In genomic region chr15:65761210-65761926, GRCh38 we compare ENCODE assay signal across 17 cellular contexts. TPM values are rescaled to one million over a fixed set of nuclear protein-coding genes. Genes with fewer than 3 reads are reported as not detected.
DNase-seq lines count a peak whose midpoint lies in the region; ATAC-seq, FAIRE-seq and TF ChIP-seq lines count a peak whose summit lies in the region.
"Had no signal": no experiment of that assay in that cellular context is flagged by ENCODE, and none has a peak within 500 bp of the region (broad histone marks: within the 10 kb centered on the region; RNA-seq: fewer than 3 reads in every experiment).

No MANE protein-coding gene starts in this region.

- intact Hi-C loops in activated CD8-positive, alpha-beta T cell treated with anti-CD3 and anti-CD28 coated beads for 36 hours (cut with micrococcal nuclease): no loop called here
- intact Hi-C loops in HepG2 (cut with micrococcal nuclease; ENCODE audit: unreplicated experiment): no loop called here

- peaks cover 0 to 27% (median 2%) of the 10 kb centered on the region in 3 donors for H3K36me3 Mint-ChIP-seq in CD8-positive, alpha-beta memory T cell
- H3K36me3 Mint-ChIP-seq in activated CD8-positive, alpha-beta T cell treated with anti-CD3 and anti-CD28 coated beads for 36 hours (ENCODE audit: low read depth): peaks cover 23% of the 10 kb centered on the region
- H3K36me3 Mint-ChIP-seq in naive thymus-derived CD8-positive, alpha-beta T cell: peaks cover 0 to 32% (median 8%) of the 10 kb centered on the region in 3 donors
- H3K36me3 Mint-ChIP-seq in HFFc6 (ENCODE audit: low read depth): no peaks in the 10 kb centered on the region

- no peaks in the 10 kb centered on the region for H3K36me3 ChIP-seq in CD8-positive, alpha-beta memory T cell (ENCODE audit: insufficient read depth, low read length)
- no peaks in the 10 kb centered on the region; a peak in 2 of 5 replicates for H3K36me3 ChIP-seq in HepG2 (replicated peaks in 1 of 2; ENCODE audit: control insufficient read depth in 1 of 2, insufficient read depth in 2 of 2, low read length in 2 of 2)
- H3K36me3 ChIP-seq: adrenal gland, tibial artery had no signal

- no TSS peak for BruUV-seq in HepG2 (replicated peaks; lab: Mats Ljungman, UMichigan)

- no peak for TF ChIP-seq RAD21 in HepG2 (CRISPR knock-in tag; IDR thresholded peaks at IDR 0.05)

- peaks cover 42 to 54% (median 49%) of the 10 kb centered on the region in 3 donors for H3K4me1 Mint-ChIP-seq in CD8-positive, alpha-beta memory T cell
- peaks cover 36% of the 10 kb centered on the region for H3K4me1 Mint-ChIP-seq in activated CD8-positive, alpha-beta T cell treated with anti-CD3 and anti-CD28 coated beads for 36 hours (ENCODE audit: low read depth)
- H3K4me1 Mint-ChIP-seq in naive thymus-derived CD8-positive, alpha-beta T cell: peaks cover 13 to 48% (median 28%) of the 10 kb centered on the region in 4 donors
- peaks cover 6% of the 10 kb centered on the region for H3K4me1 Mint-ChIP-seq in HFFc6 (ENCODE audit: low read depth)

- no peak for ATAC-seq in activated CD8-positive, alpha-beta T cell treated with anti-CD3 and anti-CD28 coated beads for 36 hours
- ATAC-seq in naive thymus-derived CD8-positive, alpha-beta T cell: no peak
- no peak for ATAC-seq in HepG2
- ATAC-seq: HCT116; heart left ventricle; naive thymus-derived CD4-positive, alpha-beta T cell had no signal

- no peaks in the 10 kb centered on the region; the same call in 1 of the 2 replicates for H4K20me1 ChIP-seq in HepG2 (ENCODE audit: insufficient read depth, low read length)

- TF ChIP-seq CTCF in GM13976 (IDR thresholded peaks at IDR 0.05; ENCODE audit: borderline replicate concordance, control extremely low read depth, extremely low read depth, insufficient read depth, missing control alignments): no peak
- no peak for TF ChIP-seq CTCF in activated CD8-positive, alpha-beta T cell treated with anti-CD3 and anti-CD28 coated beads for 36 hours (IDR thresholded peaks at IDR 0.05)
- TF ChIP-seq CTCF in HepG2 (CRISPR knock-in tag; IDR thresholded peaks at IDR 0.05): no peak
- no peak for TF ChIP-seq CTCF in HFFc6 (IDR thresholded peaks at IDR 0.05)

- in situ Hi-C loops in GM13976 (cut with MboI; ENCODE audit: low sequenced_read_pairs, unreplicated experiment) (no loop called here), HepG2 (cut with HindIII; ENCODE audit: extremely low pct_ligation_motif_present, low pct_unique_long_range_greater_than_20kb) (no loop called here)

- no peak overlapping the region for H3K9ac ChIP-seq in HepG2 (ENCODE audit: insufficient read depth, low read depth, low read length)
- H3K9ac ChIP-seq: BLaER1 had no signal

- H3K4me2 ChIP-seq in HepG2 (ENCODE audit: low read depth, low read length): no peak overlapping the region
- H3K4me2 ChIP-seq: BLaER1 had no signal

- peak overlapping the region; percentile 71 to 97 (median 84) for H3K27ac Mint-ChIP-seq in CD8-positive, alpha-beta memory T cell
- peak overlapping the region; percentile 83 for H3K27ac Mint-ChIP-seq in activated CD8-positive, alpha-beta T cell treated with anti-CD3 and anti-CD28 coated beads for 36 hours
- H3K27ac Mint-ChIP-seq in naive thymus-derived CD8-positive, alpha-beta T cell: peak overlapping the region in 6 of 10 donors; percentile 4 to 86 (median 50)
- no peak overlapping the region for H3K27ac Mint-ChIP-seq in HFFc6

- H3K4me3 Mint-ChIP-seq in CD8-positive, alpha-beta memory T cell: peak overlapping the region; percentile 57 to 86 (median 71)
- peak overlapping the region; percentile 43 for H3K4me3 Mint-ChIP-seq in activated CD8-positive, alpha-beta T cell treated with anti-CD3 and anti-CD28 coated beads for 36 hours
- peak overlapping the region in 2 of 10 donors; percentile 64 to 66 for H3K4me3 Mint-ChIP-seq in naive thymus-derived CD8-positive, alpha-beta T cell
- H3K4me3 Mint-ChIP-seq in HFFc6: no peak overlapping the region

- no peaks in the 10 kb centered on the region for H3K27me3 Mint-ChIP-seq in CD8-positive, alpha-beta memory T cell
- H3K27me3 Mint-ChIP-seq in activated CD8-positive, alpha-beta T cell treated with anti-CD3 and anti-CD28 coated beads for 36 hours: no peaks in the 10 kb centered on the region
- H3K27me3 Mint-ChIP-seq in naive thymus-derived CD8-positive, alpha-beta T cell: no peaks in the 10 kb centered on the region
- H3K27me3 Mint-ChIP-seq in HFFc6 (ENCODE audit: insufficient read depth): no peaks in the 10 kb centered on the region
- H3K27me3 Mint-ChIP-seq: naive thymus-derived CD4-positive, alpha-beta T cell had no signal

- H2AFZ ChIP-seq in HepG2 (ENCODE audit: low read length): no peak overlapping the region

- peak overlapping the region; percentile 34 for H3K4me3 ChIP-seq in CD8-positive, alpha-beta memory T cell (ENCODE audit: low read length)
- H3K4me3 ChIP-seq in HepG2 (replicated peaks in 1 of 3; ENCODE audit: insufficient read depth in 1 of 3, low read depth in 2 of 3, low read length in 3 of 3): no peak overlapping the region
- H3K4me3 ChIP-seq: adrenal gland, BLaER1, heart left ventricle, tibial artery had no signal

- peak overlapping the region; percentile 11 for H3K27ac ChIP-seq in CD8-positive, alpha-beta memory T cell (ENCODE audit: low read depth, low read length)
- H3K27ac ChIP-seq in HepG2 (ENCODE audit: extremely low read length, insufficient read depth, low read length): no peak overlapping the region
- H3K27ac ChIP-seq: adrenal gland, BLaER1, tibial artery had no signal

- TF ChIP-seq POLR2A in HepG2 (IDR thresholded peaks at IDR 0.05; ENCODE audit: insufficient read depth in 1 of 2, low read depth in 2 of 2, low read length in 2 of 2): no peak

- peaks cover 20% of the 10 kb centered on the region for H3K4me1 ChIP-seq in CD8-positive, alpha-beta memory T cell (ENCODE audit: insufficient read depth, low read length)
- peaks cover 19% of the 10 kb centered on the region for H3K4me1 ChIP-seq in HepG2 (ENCODE audit: insufficient read depth, low read length)

- TF ChIP-seq EP300 in HepG2 (IDR thresholded peaks at IDR 0.05; ENCODE audit: low read depth in 2 of 2, low read length in 2 of 2) (no peak), HepG2 (CRISPR knock-in tag; IDR thresholded peaks at IDR 0.05; ENCODE audit: borderline replicate concordance) (no peak)

- H3K9me3 Mint-ChIP-seq in CD8-positive, alpha-beta memory T cell: no peaks in the 10 kb centered on the region
- H3K9me3 Mint-ChIP-seq in activated CD8-positive, alpha-beta T cell treated with anti-CD3 and anti-CD28 coated beads for 36 hours: no peaks in the 10 kb centered on the region
- no peaks in the 10 kb centered on the region for H3K9me3 Mint-ChIP-seq in naive thymus-derived CD8-positive, alpha-beta T cell
- no peaks in the 10 kb centered on the region for H3K9me3 Mint-ChIP-seq in HFFc6
- H3K9me3 Mint-ChIP-seq: naive thymus-derived CD4-positive, alpha-beta T cell had no signal

- DNase-seq in CD8-positive, alpha-beta memory T cell: no peak
- DNase-seq in GM13976 (ENCODE audit: low spot score) (peak; percentile 33), HepG2 (ENCODE audit: low spot score) (no peak), HPDE6-E6E7 (ENCODE audit: extremely low spot score) (no peak), HFFc6 (no peak)
- DNase-seq in activated CD8-positive, alpha-beta T cell treated with anti-CD3 and anti-CD28 coated beads for 36 hours: no peak
- no peak for DNase-seq in naive thymus-derived CD8-positive, alpha-beta T cell
- DNase-seq: adrenal gland; effector CD8-positive, alpha-beta T cell; heart left ventricle; mammary epithelial cell; naive thymus-derived CD4-positive, alpha-beta T cell; NCI-H1436; stimulated activated CD4-positive, alpha-beta T cell treated with anti-CD3 and anti-CD28 coated beads, Interleukin-4, amount 100 ng/mL, for 4 hours; tibial artery had no signal

- H3K9me3 ChIP-seq in CD8-positive, alpha-beta memory T cell (ENCODE audit: low read length): no peaks in the 10 kb centered on the region
- H3K9me3 ChIP-seq in HepG2 (ENCODE audit: low read length): no peaks in the 10 kb centered on the region
- H3K9me3 ChIP-seq: adrenal gland, heart left ventricle, tibial artery had no signal

- no peak for FAIRE-seq in HepG2 (lab: Jason Lieb, UNC)

- POLR2A ChIA-PET in CD8-positive, alpha-beta memory T cell (lab: Charles Lee): interaction anchor here (0.6 to 1.3 kb wide), 2 partner anchors 28 to 30 kb away, joined by 3 to 5 read pairs; no protein-coding TSS in a partner anchor
- POLR2A ChIA-PET in activated CD8-positive, alpha-beta T cell treated with anti-CD3 and anti-CD28 coated beads for 36 hours (lab: Charles Lee): interaction anchor here (1.4 kb wide), 1 partner anchor 63 kb away, joined by 3 read pairs; no protein-coding TSS in a partner anchor
- POLR2A ChIA-PET in naive thymus-derived CD8-positive, alpha-beta T cell (lab: Charles Lee): interaction anchor here (0.6 kb wide), 2 partner anchors 14 to 77 kb away, joined by 3 to 5 read pairs; no protein-coding TSS in a partner anchor
- POLR2A ChIA-PET in HepG2 (lab: Yijun Ruan, JAX): no interaction called here

- H3K79me2 ChIP-seq in HepG2 (ENCODE audit: insufficient read depth, low read length): peaks cover 50% of the 10 kb centered on the region

- CTCF ChIA-PET in CD8-positive, alpha-beta memory T cell (lab: Charles Lee): interaction anchor here (1.6 kb wide), 1 partner anchor 68 kb away, joined by 4 read pairs; no protein-coding TSS in a partner anchor
- CTCF ChIA-PET in activated CD8-positive, alpha-beta T cell treated with anti-CD3 and anti-CD28 coated beads for 36 hours (lab: Charles Lee): interaction anchor here (0.7 to 1.1 kb wide), 2 partner anchors 17 to 122 kb away, joined by 3 read pairs; no protein-coding TSS in a partner anchor
- CTCF ChIA-PET in HepG2 (lab: Yijun Ruan, JAX; ENCODE audit: low intra/inter-chr PET ratio, low total read pairs): no interaction called here

- H3K27me3 ChIP-seq in CD8-positive, alpha-beta memory T cell (ENCODE audit: insufficient read depth, low read length, poor library complexity, severe bottlenecking): no peaks in the 10 kb centered on the region
- H3K27me3 ChIP-seq in HepG2 (ENCODE audit: control insufficient read depth in 1 of 2, insufficient read depth in 2 of 2, low read length in 2 of 2): no peaks in the 10 kb centered on the region
- H3K27me3 ChIP-seq: adrenal gland, BLaER1, heart left ventricle, tibial artery had no signal

- WGBS in HepG2 (ENCODE audit: low lambda C conversion rate): 99% methylated on average over 2 of the region's 2 CpGs

RNA-seq across cellular contexts. Expression of gene DENND4A, which starts 30.7 kb away (rescaled TPM):
- total RNA-seq in CD8-positive, alpha-beta memory T cell: 10 to 100 TPM; 47.2 to 54.3 TPM
- 21.5 TPM for polyA plus RNA-seq in CD8-positive, alpha-beta memory T cell
- total RNA-seq in activated CD8-positive, alpha-beta T cell treated with anti-CD3 and anti-CD28 coated beads for 36 hours: 10 to 100 TPM; 53.1 to 54.7 TPM
- total RNA-seq in naive thymus-derived CD8-positive, alpha-beta T cell: 10 to 100 TPM; 58.4 to 62.9 TPM
- 10 to 100 TPM in 2 of 3 donors, 1 to 10 TPM in 1; 9.3 to 12.0 (median 11.2) TPM for polyA plus RNA-seq in naive thymus-derived CD8-positive, alpha-beta T cell
- 13.2 and 21.1 TPM in 2 replicates for total RNA-seq in HepG2 (2016; rRNA removed; fragmentation: Illumina TruSeq; extraction: Trizol)
- total RNA-seq in HepG2 (2016; cell fraction: cytosol; rRNA removed; fragmentation: Illumina TruSeq; extraction: Trizol; ENCODE audit: low read depth): 20.3 and 21.2 TPM in 2 replicates
- 13.1 and 20.9 TPM in 2 replicates for total RNA-seq in HepG2 (2016; cell fraction: insoluble cytoplasmic fraction; rRNA removed; fragmentation: Illumina TruSeq; extraction: Trizol)
- total RNA-seq in HepG2 (2016; cell fraction: membrane; rRNA removed; fragmentation: Illumina TruSeq; extraction: Trizol): 19.6 and 22.0 TPM in 2 replicates
- total RNA-seq in HepG2 (2016; cell fraction: nucleus; rRNA removed; fragmentation: Illumina TruSeq; extraction: Trizol): 20.2 and 25.3 TPM in 2 replicates
- 18.6 TPM in 2 replicates for polyA plus RNA-seq in HepG2 (2011; rRNA removed)
- 7.0 and 12.3 TPM in 2 replicates for polyA plus RNA-seq in HepG2 (2011; cell fraction: cytosol; rRNA removed)
- 15.7 and 19.7 TPM in 2 replicates for polyA plus RNA-seq in HepG2 (2011; cell fraction: nucleus; rRNA removed)
- 16.4 and 19.5 TPM in 2 replicates for polyA plus RNA-seq in HepG2 (2012)
- 0.40 and 0.54 TPM in 2 replicates for polyA plus RNA-seq in HepG2 (2016; cell fraction: cytosol; fragmentation: Illumina TruSeq; extraction: Trizol; ENCODE audit: low read depth)
- polyA plus RNA-seq in HepG2 (2016; cell fraction: insoluble cytoplasmic fraction; fragmentation: Illumina TruSeq; extraction: Trizol; ENCODE audit: low read depth): 13.2 and 15.0 TPM in 2 replicates
- 1.5 and 1.9 TPM in 2 replicates for polyA plus RNA-seq in HepG2 (2016; cell fraction: membrane; fragmentation: Illumina TruSeq; extraction: Trizol; ENCODE audit: low read depth)
- polyA plus RNA-seq in HepG2 (2016; cell fraction: nucleus; fragmentation: Illumina TruSeq; extraction: Trizol; ENCODE audit: insufficient read depth, low read depth): 14.0 and 18.1 TPM in 2 replicates
- polyA minus RNA-seq in HepG2 (2011; rRNA and poly(A)+ RNA removed; ENCODE audit: low replicate concordance): 46.4 and 72.7 TPM in 2 replicates
- polyA minus RNA-seq in HepG2 (2011; cell fraction: cytosol; rRNA and poly(A)+ RNA removed): 30.8 and 43.0 TPM in 2 replicates
- 186 and 219 TPM in 2 replicates for polyA minus RNA-seq in HepG2 (2011; cell fraction: nucleus; rRNA and poly(A)+ RNA removed)
- 10 to 100 TPM; 15.8 to 19.4 (median 17.1) TPM for total RNA-seq in HFFc6 (2021; fragmentation: NEBNext Ultra II Directional; extraction: Animal tissue kit (Norgen Biotek cat#: 25700))
